Comparison of ENCODE assay signal across 1 cellular context in the genomic region with DNA sequence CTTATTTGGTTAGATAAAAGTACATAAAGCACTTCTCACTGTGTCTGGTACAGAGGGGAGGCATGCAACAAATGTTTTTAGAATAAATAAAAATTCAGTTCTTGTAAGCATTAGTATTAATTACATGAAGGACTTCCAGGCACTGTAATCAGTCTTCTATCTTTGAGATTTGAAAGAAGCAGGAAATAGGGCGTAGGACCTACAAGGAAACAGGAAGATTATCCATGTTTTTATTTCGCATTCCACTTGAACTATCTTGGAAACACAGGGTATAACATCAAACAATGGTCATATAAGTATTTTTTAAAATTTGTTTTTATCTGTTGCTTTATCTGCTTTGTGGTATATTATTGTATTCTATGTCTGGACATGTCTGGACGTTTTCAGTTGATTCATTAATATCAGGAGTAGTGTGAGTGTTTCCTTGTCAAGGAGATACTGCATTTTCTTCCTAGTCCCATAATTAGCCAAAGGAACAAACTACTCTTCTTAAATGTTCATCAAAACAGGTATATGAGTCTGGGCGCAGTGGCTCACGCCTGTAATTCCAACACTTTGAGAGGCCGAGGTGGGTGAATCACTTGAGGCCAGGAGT.
TF ChIP-seq lines count a peak whose summit lies in the region.

No MANE protein-coding gene starts in this region.

TF ChIP-seq in IMR-90, 13 proteins besides CTCF, POLR2A, EP300 and RAD21:
- TF ChIP-seq SMC3 (IDR thresholded peaks at IDR 0.05; ENCODE audit: low read depth, low read length) = no peak
- no peak for TF ChIP-seq BHLHE40 (IDR thresholded peaks at IDR 0.05; ENCODE audit: low read depth, low read length)
- no peak for TF ChIP-seq RCOR1 (IDR thresholded peaks at IDR 0.05; ENCODE audit: insufficient replicate concordance, low read length)
- TF ChIP-seq NFE2L2 (IDR thresholded peaks at IDR 0.05; ENCODE audit: low read depth, low read length) = no peak
- TF ChIP-seq MAFK (IDR thresholded peaks at IDR 0.05; ENCODE audit: low read depth, low read length) = no peak
- no peak for TF ChIP-seq CHD1 (IDR thresholded peaks at IDR 0.05; ENCODE audit: low read depth, low read length)
- no peak for TF ChIP-seq RFX5 (IDR thresholded peaks at IDR 0.05; ENCODE audit: low read depth, low read length)
- no peak for TF ChIP-seq MXI1 (IDR thresholded peaks at IDR 0.05; ENCODE audit: borderline replicate concordance, low read depth, low read length)
- no peak for TF ChIP-seq CEBPB (IDR thresholded peaks at IDR 0.05; ENCODE audit: low read depth, low read length)
- TF ChIP-seq FOS (IDR thresholded peaks at IDR 0.05; ENCODE audit: low read depth, low read length) = no peak
- TF ChIP-seq, protein P1, sequence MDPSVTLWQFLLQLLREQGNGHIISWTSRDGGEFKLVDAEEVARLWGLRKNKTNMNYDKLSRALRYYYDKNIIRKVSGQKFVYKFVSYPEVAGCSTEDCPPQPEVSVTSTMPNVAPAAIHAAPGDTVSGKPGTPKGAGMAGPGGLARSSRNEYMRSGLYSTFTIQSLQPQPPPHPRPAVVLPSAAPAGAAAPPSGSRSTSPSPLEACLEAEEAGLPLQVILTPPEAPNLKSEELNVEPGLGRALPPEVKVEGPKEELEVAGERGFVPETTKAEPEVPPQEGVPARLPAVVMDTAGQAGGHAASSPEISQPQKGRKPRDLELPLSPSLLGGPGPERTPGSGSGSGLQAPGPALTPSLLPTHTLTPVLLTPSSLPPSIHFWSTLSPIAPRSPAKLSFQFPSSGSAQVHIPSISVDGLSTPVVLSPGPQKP (IDR thresholded peaks at IDR 0.05; ENCODE audit: borderline replicate concordance, low read depth, low read length) = no peak
- TF ChIP-seq MAZ (IDR thresholded peaks at IDR 0.05; ENCODE audit: borderline replicate concordance, low read depth, low read length) = no peak
- TF ChIP-seq, protein P2, sequence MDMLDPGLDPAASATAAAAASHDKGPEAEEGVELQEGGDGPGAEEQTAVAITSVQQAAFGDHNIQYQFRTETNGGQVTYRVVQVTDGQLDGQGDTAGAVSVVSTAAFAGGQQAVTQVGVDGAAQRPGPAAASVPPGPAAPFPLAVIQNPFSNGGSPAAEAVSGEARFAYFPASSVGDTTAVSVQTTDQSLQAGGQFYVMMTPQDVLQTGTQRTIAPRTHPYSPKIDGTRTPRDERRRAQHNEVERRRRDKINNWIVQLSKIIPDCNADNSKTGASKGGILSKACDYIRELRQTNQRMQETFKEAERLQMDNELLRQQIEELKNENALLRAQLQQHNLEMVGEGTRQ (IDR thresholded peaks at IDR 0.05; ENCODE audit: low read depth, low read length) = no peak
